In genomic region chr20:35601021-35601973, GRCh38 we compare ENCODE assay signal across 8 cellular contexts. TPM values are rescaled to one million over a fixed set of nuclear protein-coding genes. Genes with fewer than 3 reads are reported as not detected.
A peak's percentile ranks its signal among the peaks of the same experiment; 100 is the strongest.
DNase-seq lines count a peak whose midpoint lies in the region; ATAC-seq, FAIRE-seq and TF ChIP-seq lines count a peak whose summit lies in the region.

No MANE protein-coding gene starts in this region.

- H3K36me3 ChIP-seq in endocrine pancreas (ENCODE audit: control insufficient read depth, insufficient read depth, low read length), result no peaks in the 10 kb centered on the region

- 31% methylated on average over 41 of the region's 102 CpGs for WGBS in A549 (ENCODE audit: missing lambda C conversion rate)

- TF ChIP-seq POLR2A in A549 (IDR thresholded peaks at IDR 0.05; ENCODE audit: low read length), result no peak

- POLR2A ChIA-PET in A549 (lab: Yijun Ruan, JAX), result interaction anchor here (0.6 to 1.4 kb wide), 3 partner anchors 9 to 18 kb away, joined by 3 to 8 read pairs (median 6); partner anchors contain the start of gene SPAG4

- ATAC-seq in A549, result peak; percentile 86 to 89
- ATAC-seq in GM19468 (IDR thresholded peaks at IDR 0.05; ENCODE audit: extremely low read depth, unreplicated experiment), result peak; percentile 44
- ATAC-seq in GM19324 (IDR thresholded peaks at IDR 0.05; ENCODE audit: low FRiP score, unreplicated experiment), result no peak

- peak overlapping the region; percentile 81 for H3K4me2 ChIP-seq in A549

- no peak for TF ChIP-seq EP300 in A549 (IDR thresholded peaks at IDR 0.05)

- peak; percentile 55 for TF ChIP-seq CTCF in A549 (IDR thresholded peaks at IDR 0.05)

- peak overlapping the region; percentile 62 for H3K9ac ChIP-seq in endocrine pancreas (ENCODE audit: control insufficient read depth, insufficient read depth, low read length)

- CTCF ChIA-PET in A549 (lab: Yijun Ruan, JAX), result interaction anchor here (0.7 to 4.0 kb wide), 17 partner anchors 10 to 537 kb away, joined by 3 to 19 read pairs (median 4); partner anchors contain the start of genes CPNE1, RBM12 and SPAG4

- H3K4me1 ChIP-seq in A549 (peaks cover 10% of the 10 kb centered on the region; the same call in 2 of the 3 replicates), endocrine pancreas (ENCODE audit: control insufficient read depth, insufficient read depth, low read length) (no peaks in the 10 kb centered on the region)

- DNase-seq in A549 (ENCODE audit: low read depth in 1 of 2, low spot score in 1 of 2) (peak; percentile 76 to 79), NCI-H524 (lab: John Stamatoyannopoulos, UW) (peak; percentile 51 to 78), middle frontal gyrus (ENCODE audit: extremely low spot score, low spot score) (peak; percentile 33)
- DNase-seq in activated CD8-positive, alpha-beta memory T cell treated with anti-CD3 and anti-CD28 coated beads for 4 hours (ENCODE audit: low read depth in 2 of 2), result peak; percentile 47 to 51
- peak; percentile 57 to 60 for DNase-seq in stimulated activated CD8-positive, alpha-beta memory T cell treated with anti-CD3 and anti-CD28 coated beads, Interleukin-15, amount 100 ng/mL, for 4 hours (ENCODE audit: low read depth in 2 of 2)

- TF ChIP-seq RAD21 in A549 (conservative IDR thresholded peaks at IDR 0.05 in 1 of 2, IDR thresholded peaks at IDR 0.05 in 1 of 2), result peak; percentile 53 to 64; a peak in 4 of 5 replicates

- H3K9me3 ChIP-seq in A549 (no peaks in the 10 kb centered on the region), endocrine pancreas (ENCODE audit: control insufficient read depth, low read length) (no peaks in the 10 kb centered on the region)

- no peaks in the 10 kb centered on the region for H3K27me3 ChIP-seq in endocrine pancreas (ENCODE audit: control insufficient read depth, insufficient read depth, low read length)

- no peak for FAIRE-seq in A549 (lab: Jason Lieb, UNC)

- H3K27ac ChIP-seq in A549, result peak overlapping the region; percentile 65 to 85; a peak in 5 of 6 replicates

- H3K4me3 ChIP-seq in A549 (peak overlapping the region; percentile 44), endocrine pancreas (ENCODE audit: control insufficient read depth, insufficient read depth, low read length) (no peak overlapping the region)

TF ChIP-seq in A549, 52 proteins besides CTCF, POLR2A, EP300 and RAD21 (continues in another document):
- TF ChIP-seq CHD4 (IDR thresholded peaks at IDR 0.05; ENCODE audit: borderline replicate concordance) (no peak), CBX8 (IDR thresholded peaks at IDR 0.05) (no peak), NPAS2 (CRISPR knock-in tag; IDR thresholded peaks at IDR 0.05; ENCODE audit: borderline replicate concordance) (no peak), KDM1A (IDR thresholded peaks at IDR 0.05; ENCODE audit: low read depth) (no peak), CBX2 (IDR thresholded peaks at IDR 0.05; ENCODE audit: borderline replicate concordance, low read depth) (no peak), ZNF302 (CRISPR knock-in tag; IDR thresholded peaks at IDR 0.05) (no peak), PBX3 (IDR thresholded peaks at IDR 0.05) (no peak), MAZ (IDR thresholded peaks at IDR 0.05; ENCODE audit: borderline replicate concordance, low read depth, low read length) (no peak), REST (IDR thresholded peaks at IDR 0.05) (no peak), USF2 (IDR thresholded peaks at IDR 0.05) (0 out of 2 replicates have a peak, but pooled peaks have one; percentile 14), FOSB (CRISPR knock-in tag; IDR thresholded peaks at IDR 0.05) (no peak), FOXS1 (CRISPR knock-in tag; IDR thresholded peaks at IDR 0.05) (no peak), ZSCAN20 (CRISPR knock-in tag; IDR thresholded peaks at IDR 0.05) (no peak), HEYL (CRISPR knock-in tag; IDR thresholded peaks at IDR 0.05) (no peak), RNF2 (IDR thresholded peaks at IDR 0.05; ENCODE audit: borderline replicate concordance, low read depth) (no peak), MAFK (IDR thresholded peaks at IDR 0.05; ENCODE audit: partially characterized antibody) (no peak), BCL3 (IDR thresholded peaks at IDR 0.05) (no peak), PHF8 (IDR thresholded peaks at IDR 0.05; ENCODE audit: borderline replicate concordance, low read depth) (no peak), JUNB (IDR thresholded peaks at IDR 0.05) (no peak), GATA3 (IDR thresholded peaks at IDR 0.05; ENCODE audit: borderline replicate concordance) (no peak), RFX5 (IDR thresholded peaks at IDR 0.05) (no peak), SMC3 (IDR thresholded peaks at IDR 0.05) (peak; percentile 50; the same call in 2 of the 3 replicates), HES2 (IDR thresholded peaks at IDR 0.05) (no peak)

RNA-seq across cellular contexts. Expression of gene SPAG4, which starts 14.3 kb away (rescaled TPM):
- polyA plus RNA-seq in A549 (2011; rRNA removed), result 5.0 and 7.9 TPM in 2 replicates
- polyA plus RNA-seq in A549 (2012; cell fraction: cytosol; rRNA removed), result 4.4 TPM in 2 replicates
- 13.1 and 16.5 TPM in 2 replicates for polyA plus RNA-seq in A549 (2012; cell fraction: nucleus; rRNA removed)
- 2.6 to 4.6 TPM (median 4.4 TPM) in 3 replicates for polyA plus RNA-seq in A549 (2017; fragmentation: RNase III; extraction: RNeasy Plus Mini Kit Qiagen cat#74134 plus additional on column Dnase treatment)
- polyA minus RNA-seq in A549 (2011; rRNA and poly(A)+ RNA removed), result 3.2 and 7.2 TPM in 2 replicates

RNA-seq across cellular contexts. Expression of gene ERGIC3, which starts 59.4 kb away (rescaled TPM):
- polyA plus RNA-seq in A549 (2011; rRNA removed) (343 and 379 TPM in 2 replicates), A549 (2017; fragmentation: RNase III; extraction: RNeasy Plus Mini Kit Qiagen cat#74134 plus additional on column Dnase treatment) (228 to 252 TPM (median 239 TPM) in 3 replicates)
- 344 and 384 TPM in 2 replicates for polyA plus RNA-seq in A549 (2012; cell fraction: cytosol; rRNA removed)
- polyA plus RNA-seq in A549 (2012; cell fraction: nucleus; rRNA removed), result 391 and 438 TPM in 2 replicates
- 249 and 328 TPM in 2 replicates for polyA minus RNA-seq in A549 (2011; rRNA and poly(A)+ RNA removed)
